16 cellular contexts compared by ENCODE assay signal in genomic region chr22:39432361-39432811, GRCh38. TPM values are rescaled to one million over a fixed set of nuclear protein-coding genes. Genes with fewer than 3 reads are reported as not detected.
A peak's percentile ranks its signal among the peaks of the same experiment; 100 is the strongest.
DNase-seq lines count a peak whose midpoint lies in the region; ATAC-seq, FAIRE-seq and TF ChIP-seq lines count a peak whose summit lies in the region.
"Had no signal": no experiment of that assay in that cellular context is flagged by ENCODE, and none has a peak within 500 bp of the region (broad histone marks: within the 10 kb centered on the region; RNA-seq: fewer than 3 reads in every experiment).

No MANE protein-coding gene starts in this region.

- H3K9me3 Mint-ChIP-seq in endodermal cell = no peaks in the 10 kb centered on the region

- no peak for TF ChIP-seq POLR2A in HepG2 (IDR thresholded peaks at IDR 0.05; ENCODE audit: insufficient read depth in 1 of 2, low read depth in 2 of 2, low read length in 2 of 2)

- POLR2A ChIA-PET in HepG2 (lab: Yijun Ruan, JAX) = no interaction called here

- no peak overlapping the region for H2AFZ ChIP-seq in HepG2 (ENCODE audit: low read length)

- 82% methylated on average over 10 of the region's 10 CpGs for WGBS in liver
- WGBS in HepG2 (ENCODE audit: low lambda C conversion rate) = 97% methylated on average over 6 of the region's 10 CpGs
- 94 to 96% methylated on average over 4 to 10 of the region's 10 CpGs for WGBS in endodermal cell (ENCODE audit: insufficient coverage in 1 of 2, insufficient read length in 1 of 2), 2 experiments

- TF ChIP-seq EP300 in HepG2 (IDR thresholded peaks at IDR 0.05; ENCODE audit: low read depth in 2 of 2, low read length in 2 of 2) (no peak), HepG2 (CRISPR knock-in tag; IDR thresholded peaks at IDR 0.05; ENCODE audit: borderline replicate concordance) (no peak)

- CTCF ChIA-PET in HepG2 (lab: Yijun Ruan, JAX; ENCODE audit: low intra/inter-chr PET ratio, low total read pairs) = no interaction called here

- H3K27ac Mint-ChIP-seq in endodermal cell = no peak overlapping the region

- H3K27ac ChIP-seq in liver (ENCODE audit: low read depth in 1 of 2, low read length in 2 of 2) = peak overlapping the region; percentile 42 to 44
- H3K27ac ChIP-seq in HepG2 (ENCODE audit: extremely low read length, insufficient read depth, low read length) = no peak overlapping the region
- peak overlapping the region; percentile 85 for H3K27ac ChIP-seq in layer of hippocampus (ENCODE audit: low read depth, low read length)
- H3K27ac ChIP-seq in skeletal muscle tissue (ENCODE audit: low read depth, low read length) = peak overlapping the region; percentile 99
- no peak overlapping the region for H3K27ac ChIP-seq in endodermal cell (ENCODE audit: low read depth, low read length)

- no peaks in the 10 kb centered on the region for H3K9me3 ChIP-seq in liver (ENCODE audit: control insufficient read depth in 4 of 4, low read length in 3 of 4)
- H3K9me3 ChIP-seq in HepG2 (ENCODE audit: low read length) = no peaks in the 10 kb centered on the region
- no peaks in the 10 kb centered on the region for H3K9me3 ChIP-seq in skeletal muscle tissue (ENCODE audit: control insufficient read depth in 3 of 3, low read length in 3 of 3)
- no peaks in the 10 kb centered on the region for H3K9me3 ChIP-seq in endodermal cell (ENCODE audit: control insufficient read depth, low read length)

- peaks cover 13% of the 10 kb centered on the region for H3K4me1 Mint-ChIP-seq in endodermal cell

- intact Hi-C loops in HepG2 (cut with micrococcal nuclease; ENCODE audit: unreplicated experiment) = no loop called here

- ATAC-seq in HepG2 = no peak

- no peaks in the 10 kb centered on the region for H3K79me2 ChIP-seq in HepG2 (ENCODE audit: insufficient read depth, low read length)

- H3K9ac ChIP-seq in liver (ENCODE audit: low read depth in 1 of 2, low read length in 2 of 2) (no peak overlapping the region), HepG2 (ENCODE audit: insufficient read depth, low read depth, low read length) (no peak overlapping the region), skeletal muscle tissue (ENCODE audit: low read depth in 1 of 3, low read length in 3 of 3) (peak overlapping the region; percentile 85 to 89 (median 86)), endodermal cell (ENCODE audit: extremely low read depth, low read length, poor library complexity, severe bottlenecking) (no peak overlapping the region)

- TF ChIP-seq CTCF in liver (IDR thresholded peaks at IDR 0.05; ENCODE audit: low read depth, low read length, missing input control) = no peak
- TF ChIP-seq CTCF in HepG2 (CRISPR knock-in tag; IDR thresholded peaks at IDR 0.05) = no peak
- TF ChIP-seq CTCF in GM10266 (IDR thresholded peaks at IDR 0.05; ENCODE audit: control insufficient read depth, insufficient read depth, low read depth, missing control alignments) = no peak
- no peak for TF ChIP-seq CTCF in endodermal cell (conservative IDR thresholded peaks at IDR 0.05)

- in situ Hi-C loops in HepG2 (cut with HindIII; ENCODE audit: extremely low pct_ligation_motif_present, low pct_unique_long_range_greater_than_20kb) = no loop called here

- no peaks in the 10 kb centered on the region for H3K27me3 Mint-ChIP-seq in endodermal cell (ENCODE audit: insufficient read depth)

- peaks cover 17 to 40% (median 23%) of the 10 kb centered on the region in 4 donors for H3K36me3 ChIP-seq in liver (ENCODE audit: control insufficient read depth in 4 of 4, insufficient read depth in 3 of 4, low read depth in 1 of 4, low read length in 3 of 4)
- peaks cover 13 to 28% of the 10 kb centered on the region in 2 experiments for H3K36me3 ChIP-seq in HepG2 (replicated peaks in 1 of 2; ENCODE audit: control insufficient read depth in 1 of 2, insufficient read depth in 2 of 2, low read length in 2 of 2)
- H3K36me3 ChIP-seq in skeletal muscle tissue (ENCODE audit: control insufficient read depth in 3 of 3, insufficient read depth in 3 of 3, low read length in 3 of 3) = peaks cover 28 to 36% (median 28%) of the 10 kb centered on the region in 3 donors
- H3K36me3 ChIP-seq in H7 (replicated peaks; ENCODE audit: control insufficient read depth, insufficient read depth, low read length) = peaks cover 9% of the 10 kb centered on the region
- peaks cover 14% of the 10 kb centered on the region for H3K36me3 ChIP-seq in endodermal cell (ENCODE audit: control insufficient read depth, insufficient read depth, low read length)

- H3K27me3 ChIP-seq in liver (ENCODE audit: control insufficient read depth in 4 of 4, insufficient read depth in 4 of 4, low read length in 3 of 4) = no peaks in the 10 kb centered on the region
- H3K27me3 ChIP-seq in HepG2 (ENCODE audit: control insufficient read depth in 1 of 2, insufficient read depth in 2 of 2, low read length in 2 of 2) = no peaks in the 10 kb centered on the region
- H3K27me3 ChIP-seq in layer of hippocampus (ENCODE audit: control insufficient read depth, insufficient read depth, low read length) = no peaks in the 10 kb centered on the region
- no peaks in the 10 kb centered on the region for H3K27me3 ChIP-seq in skeletal muscle tissue (ENCODE audit: control insufficient read depth in 3 of 3, insufficient read depth in 3 of 3, low read length in 3 of 3)
- H3K27me3 ChIP-seq in H7 (ENCODE audit: control insufficient read depth, insufficient read depth, low read length) = no peaks in the 10 kb centered on the region
- H3K27me3 ChIP-seq in endodermal cell (ENCODE audit: control insufficient read depth, insufficient read depth, low read length, poor library complexity, severe bottlenecking) = no peaks in the 10 kb centered on the region

- no peak overlapping the region for H3K4me2 ChIP-seq in HepG2 (ENCODE audit: low read depth, low read length)

- DNase-seq in HepG2 (ENCODE audit: low spot score) (no peak), NCI-H2196 (lab: John Stamatoyannopoulos, UW; ENCODE audit: unreplicated experiment) (no peak), GM10266 (ENCODE audit: extremely low spot score) (no peak), H7 (no peak), endodermal cell (no peak)
- DNase-seq: activated T-cell treated with anti-CD3 and anti-CD28 coated beads, Interleukin-2, amount 50 U/mL, for 1 hour; cortex of kidney; NCI-H82; SHP77; small intestine; stimulated activated naive CD4-positive, alpha-beta T cell; T-helper 2 cell had no signal

- 0 out of 2 replicates have a peak, but pooled peaks cover 3% of the 10 kb centered on the region for H4K20me1 ChIP-seq in HepG2 (ENCODE audit: insufficient read depth, low read length)

- H3K4me1 ChIP-seq in liver (ENCODE audit: control insufficient read depth in 4 of 4, insufficient read depth in 4 of 4, low read length in 3 of 4) (peaks cover under 1 to 3% (median 2%) of the 10 kb centered on the region in 4 donors), HepG2 (ENCODE audit: insufficient read depth, low read length) (peaks cover 16% of the 10 kb centered on the region), skeletal muscle tissue (ENCODE audit: control insufficient read depth in 3 of 3, insufficient read depth in 3 of 3, low read length in 3 of 3) (peaks cover 38 to 53% (median 45%) of the 10 kb centered on the region in 3 donors), endodermal cell (ENCODE audit: control insufficient read depth, insufficient read depth, low read length) (no peaks in the 10 kb centered on the region)

- H3K4me3 Mint-ChIP-seq in endodermal cell = no peak overlapping the region

- TF ChIP-seq RAD21 in liver (IDR thresholded peaks at IDR 0.05) (no peak), HepG2 (CRISPR knock-in tag; IDR thresholded peaks at IDR 0.05) (no peak)

- H3K4me3 ChIP-seq in liver (ENCODE audit: low read depth in 1 of 3, low read length in 3 of 3) = no peak overlapping the region
- no peak overlapping the region for H3K4me3 ChIP-seq in HepG2 (replicated peaks in 1 of 3; ENCODE audit: insufficient read depth in 1 of 3, low read depth in 2 of 3, low read length in 3 of 3)
- H3K4me3 ChIP-seq in skeletal muscle tissue (ENCODE audit: low read length in 3 of 3) = peak overlapping the region in 1 of 3 donors; percentile 63
- no peak overlapping the region for H3K4me3 ChIP-seq in H7 (ENCODE audit: insufficient read depth, low read depth, low read length)
- no peak overlapping the region for H3K4me3 ChIP-seq in endodermal cell (ENCODE audit: low read length)

- no TSS peak for BruUV-seq in HepG2 (replicated peaks; lab: Mats Ljungman, UMichigan)

- H3K36me3 Mint-ChIP-seq in endodermal cell (ENCODE audit: low read depth) = peaks cover 19% of the 10 kb centered on the region

- no peak for FAIRE-seq in HepG2 (lab: Jason Lieb, UNC)
- FAIRE-seq: H54, small intestine had no signal

RNA-seq across cellular contexts. Expression of gene MGAT3, which starts 24.4 kb away (rescaled TPM):
- 1 to 10 TPM in 1 of 2 donors, under 1 TPM in 1; 0.08 to 7.6 TPM for total RNA-seq in liver
- under 1 TPM; 0.03 to 0.12 TPM for polyA plus RNA-seq in liver
- total RNA-seq in HepG2 (2016; rRNA removed; fragmentation: Illumina TruSeq; extraction: Trizol) = 0.15 TPM in 1 of 2 replicates, not detected in the other
- not detected in 2 replicates for total RNA-seq in HepG2 (2016; cell fraction: cytosol; rRNA removed; fragmentation: Illumina TruSeq; extraction: Trizol; ENCODE audit: low read depth)
- 0.02 TPM in 1 of 2 replicates, not detected in the other for total RNA-seq in HepG2 (2016; cell fraction: insoluble cytoplasmic fraction; rRNA removed; fragmentation: Illumina TruSeq; extraction: Trizol)
- total RNA-seq in HepG2 (2016; cell fraction: membrane; rRNA removed; fragmentation: Illumina TruSeq; extraction: Trizol) = not detected in 2 replicates
- not detected in 2 replicates for total RNA-seq in HepG2 (2016; cell fraction: nucleus; rRNA removed; fragmentation: Illumina TruSeq; extraction: Trizol)
- 0.04 and 0.11 TPM in 2 replicates for polyA plus RNA-seq in HepG2 (2011; rRNA removed)
- 0.03 and 0.11 TPM in 2 replicates for polyA plus RNA-seq in HepG2 (2011; cell fraction: cytosol; rRNA removed)
- polyA plus RNA-seq in HepG2 (2011; cell fraction: nucleus; rRNA removed) = 0.05 and 0.13 TPM in 2 replicates
- polyA plus RNA-seq in HepG2 (2012) = 0.08 and 0.09 TPM in 2 replicates
- polyA plus RNA-seq in HepG2 (2016; cell fraction: cytosol; fragmentation: Illumina TruSeq; extraction: Trizol; ENCODE audit: low read depth) = not detected in 2 replicates
- polyA plus RNA-seq in HepG2 (2016; cell fraction: insoluble cytoplasmic fraction; fragmentation: Illumina TruSeq; extraction: Trizol; ENCODE audit: low read depth) = not detected in 2 replicates
- polyA plus RNA-seq in HepG2 (2016; cell fraction: membrane; fragmentation: Illumina TruSeq; extraction: Trizol; ENCODE audit: low read depth) = not detected in 2 replicates
- 0.11 TPM in 1 of 2 replicates, not detected in the other for polyA plus RNA-seq in HepG2 (2016; cell fraction: nucleus; fragmentation: Illumina TruSeq; extraction: Trizol; ENCODE audit: insufficient read depth, low read depth)
- polyA minus RNA-seq in HepG2 (2011; rRNA and poly(A)+ RNA removed; ENCODE audit: low replicate concordance) = 0.10 and 0.33 TPM in 2 replicates
- polyA minus RNA-seq in HepG2 (2011; cell fraction: cytosol; rRNA and poly(A)+ RNA removed) = 0.20 TPM in 1 of 2 replicates, not detected in the other
- polyA minus RNA-seq in HepG2 (2011; cell fraction: nucleus; rRNA and poly(A)+ RNA removed) = not detected in 2 replicates
- total RNA-seq in skeletal muscle tissue = 2.1 TPM
- total RNA-seq in H7 (2014; rRNA removed; shearing (Covaris generic)) = 5.0 and 6.5 TPM in 2 replicates
- 10 to 100 TPM in 1 of 2 donors, 1 to 10 TPM in 1; 9.0 to 16.7 TPM for total RNA-seq in endodermal cell
- 14.9 TPM for polyA plus RNA-seq in endodermal cell (2013, experiment 1 of 2)
- 12.0 TPM for polyA plus RNA-seq in endodermal cell (2013, experiment 2 of 2)

RNA-seq across cellular contexts. Expression of gene TAB1, which starts 32.8 kb away (rescaled TPM):
- 10 to 100 TPM; 11.6 to 12.8 TPM for total RNA-seq in liver
- polyA plus RNA-seq in liver = 1 to 10 TPM; 5.6 to 9.9 TPM
- 12.8 and 14.3 TPM in 2 replicates for total RNA-seq in HepG2 (2016; rRNA removed; fragmentation: Illumina TruSeq; extraction: Trizol)
- total RNA-seq in HepG2 (2016; cell fraction: cytosol; rRNA removed; fragmentation: Illumina TruSeq; extraction: Trizol; ENCODE audit: low read depth) = 2.3 and 2.9 TPM in 2 replicates
- 11.6 and 13.1 TPM in 2 replicates for total RNA-seq in HepG2 (2016; cell fraction: insoluble cytoplasmic fraction; rRNA removed; fragmentation: Illumina TruSeq; extraction: Trizol)
- total RNA-seq in HepG2 (2016; cell fraction: membrane; rRNA removed; fragmentation: Illumina TruSeq; extraction: Trizol) = 4.8 and 4.9 TPM in 2 replicates
- 11.8 and 13.5 TPM in 2 replicates for total RNA-seq in HepG2 (2016; cell fraction: nucleus; rRNA removed; fragmentation: Illumina TruSeq; extraction: Trizol)
- 15.9 and 22.2 TPM in 2 replicates for polyA plus RNA-seq in HepG2 (2011; rRNA removed)
- 11.2 and 19.2 TPM in 2 replicates for polyA plus RNA-seq in HepG2 (2011; cell fraction: cytosol; rRNA removed)
- 47.3 and 47.9 TPM in 2 replicates for polyA plus RNA-seq in HepG2 (2011; cell fraction: nucleus; rRNA removed)
- polyA plus RNA-seq in HepG2 (2012) = 12.7 and 15.0 TPM in 2 replicates
- 1.2 and 1.7 TPM in 2 replicates for polyA plus RNA-seq in HepG2 (2016; cell fraction: cytosol; fragmentation: Illumina TruSeq; extraction: Trizol; ENCODE audit: low read depth)
- 11.3 and 13.8 TPM in 2 replicates for polyA plus RNA-seq in HepG2 (2016; cell fraction: insoluble cytoplasmic fraction; fragmentation: Illumina TruSeq; extraction: Trizol; ENCODE audit: low read depth)
- 3.3 and 3.4 TPM in 2 replicates for polyA plus RNA-seq in HepG2 (2016; cell fraction: membrane; fragmentation: Illumina TruSeq; extraction: Trizol; ENCODE audit: low read depth)
- polyA plus RNA-seq in HepG2 (2016; cell fraction: nucleus; fragmentation: Illumina TruSeq; extraction: Trizol; ENCODE audit: insufficient read depth, low read depth) = 22.8 and 23.0 TPM in 2 replicates
- polyA minus RNA-seq in HepG2 (2011; rRNA and poly(A)+ RNA removed; ENCODE audit: low replicate concordance) = 12.7 and 34.2 TPM in 2 replicates
- polyA minus RNA-seq in HepG2 (2011; cell fraction: cytosol; rRNA and poly(A)+ RNA removed) = 9.8 and 12.7 TPM in 2 replicates
- polyA minus RNA-seq in HepG2 (2011; cell fraction: nucleus; rRNA and poly(A)+ RNA removed) = 14.4 and 15.1 TPM in 2 replicates
- 12.0 TPM for total RNA-seq in skeletal muscle tissue
- 27.1 and 33.4 TPM in 2 replicates for total RNA-seq in H7 (2014; rRNA removed; shearing (Covaris generic))
- total RNA-seq in endodermal cell = 10 to 100 TPM; 27.1 to 35.2 TPM
- 24.4 TPM for polyA plus RNA-seq in endodermal cell (2013, experiment 1 of 2)
- 22.6 TPM for polyA plus RNA-seq in endodermal cell (2013, experiment 2 of 2)

Comparison
In these comparisons a context has a peak if more than half of its experiments do, and no peak if none do; other contexts are left out.
1. H3K27ac ChIP-seq: peak in liver (2 of 2), layer of hippocampus (single experiment) and skeletal muscle tissue (single experiment); none in HepG2 (single experiment) and endodermal cell (single experiment).
2. H3K9ac ChIP-seq: peak in skeletal muscle tissue (3 of 3); none in liver (0 of 2), HepG2 (single experiment) and endodermal cell (single experiment).